ENCODE assay signal across 17 cellular contexts in the genomic region with DNA sequence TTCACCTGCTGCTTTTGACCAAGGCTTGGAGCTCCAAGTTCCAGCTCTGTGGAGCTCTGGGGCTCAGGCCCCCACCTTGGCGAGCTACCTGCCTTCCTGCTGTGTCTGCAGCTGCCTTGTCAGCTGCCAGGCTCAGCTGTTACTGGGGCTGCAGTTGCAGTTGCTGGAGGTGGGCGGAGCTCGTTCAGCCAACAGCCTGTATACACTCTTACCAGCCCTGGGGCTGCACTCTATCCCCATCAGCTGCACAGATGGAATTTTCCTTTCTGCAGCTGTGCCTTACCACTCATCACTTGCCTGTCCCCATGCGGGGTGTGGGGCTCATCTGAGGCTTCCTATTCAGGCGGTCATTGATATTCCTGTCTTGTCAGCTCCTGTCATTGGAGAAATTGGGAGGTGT. TPM values are rescaled to one million over a fixed set of nuclear protein-coding genes. Genes with fewer than 3 reads are reported as not detected.
DNase-seq lines count a peak whose midpoint lies in the region; ATAC-seq, FAIRE-seq and TF ChIP-seq lines count a peak whose summit lies in the region.
"Had no signal": no experiment of that assay in that cellular context is flagged by ENCODE, and none has a peak within 500 bp of the region (broad histone marks: within the 10 kb centered on the region; RNA-seq: fewer than 3 reads in every experiment).

No MANE protein-coding gene starts in this region.

- ATAC-seq in foreskin keratinocyte, result peak; percentile 23
- ATAC-seq in GM21786 (IDR thresholded peaks at IDR 0.05; ENCODE audit: unreplicated experiment), result no peak

- no peak overlapping the region for H3K9ac ChIP-seq in kidney (ENCODE audit: low read length in 2 of 2)

- H3K36me3 ChIP-seq in A673 (ENCODE audit: insufficient read depth, low read length, poor library complexity, severe bottlenecking) (no peaks in the 10 kb centered on the region), kidney (ENCODE audit: control insufficient read depth in 1 of 2, insufficient read depth in 2 of 2, low read length in 2 of 2) (no peaks in the 10 kb centered on the region)
- H3K36me3 ChIP-seq: brain microvascular endothelial cell, HAP-1 had no signal

- H3K9me3 ChIP-seq in A673 (ENCODE audit: low read depth, low read length, poor library complexity, severe bottlenecking) (no peaks in the 10 kb centered on the region), kidney (ENCODE audit: control insufficient read depth in 1 of 2, low read length in 2 of 2) (no peaks in the 10 kb centered on the region)
- H3K9me3 ChIP-seq: HAP-1 had no signal

- no peak overlapping the region for H3K4me3 ChIP-seq in A673 (ENCODE audit: low read depth, low read length, poor library complexity, severe bottlenecking)
- H3K4me3 ChIP-seq in kidney (ENCODE audit: low read length in 2 of 2), result no peak overlapping the region
- H3K4me3 ChIP-seq: HAP-1 had no signal

- H3K27me3 ChIP-seq in foreskin keratinocyte (peaks cover 22% of the 10 kb centered on the region), A673 (replicated peaks; ENCODE audit: insufficient read depth, low read depth, low read length, poor library complexity) (peaks cover 65% of the 10 kb centered on the region)

- no peak for FAIRE-seq in kidney (lab: Jason Lieb, UNC)
- FAIRE-seq: G401.6, GM18507, islet of Langerhans had no signal

- CTCF ChIA-PET in A673 (lab: Charles Lee), result no interaction called here

- DNase-seq in DMS153 (lab: John Stamatoyannopoulos, UW) (peak; percentile 50), NCI-H1092 treated with DMSO at 0.1 percent for 48 hours (lab: John Stamatoyannopoulos, UW) (peak; percentile 63), NCI-H526 treated with DMSO at 0.1 percent for 48 hours (lab: John Stamatoyannopoulos, UW) (peak; percentile 9), foreskin keratinocyte (no peak), T-helper 9 cell (no peak), A673 (ENCODE audit: low spot score) (no peak), kidney (no peak)
- DNase-seq: activated naive CD4-positive, alpha-beta T cell treated with Interleukin-2 at 50 U/mL for 16 hours; brain microvascular endothelial cell; MV-4-11; stimulated activated naive CD4-positive, alpha-beta T cell had no signal

- POLR2A ChIA-PET in A673 (lab: Charles Lee; ENCODE audit: low non-redundant PET), result no interaction called here

- H3K27ac ChIP-seq in foreskin keratinocyte (no peak overlapping the region), A673 (ENCODE audit: low read depth, low read length, poor library complexity, severe bottlenecking) (no peak overlapping the region), kidney (ENCODE audit: low read depth in 2 of 2, low read length in 2 of 2) (no peak overlapping the region)
- H3K27ac ChIP-seq: brain microvascular endothelial cell had no signal

- TF ChIP-seq CTCF in foreskin keratinocyte (conservative IDR thresholded peaks at IDR 0.05) (no peak), A673 (conservative IDR thresholded peaks at IDR 0.05; ENCODE audit: low read depth, low read length) (no peak), kidney (IDR thresholded peaks at IDR 0.05; ENCODE audit: borderline replicate concordance, extremely low read depth, insufficient read depth) (no peak)

- intact Hi-C loops in A673 (cut with micrococcal nuclease; ENCODE audit: unreplicated experiment), result no loop called here
- intact Hi-C loops in kidney (cut with DNase I), result no loop called here

- no peaks in the 10 kb centered on the region for H3K4me1 ChIP-seq in foreskin keratinocyte
- H3K4me1 ChIP-seq in A673 (ENCODE audit: insufficient read depth, low read length, poor library complexity, severe bottlenecking), result no peaks in the 10 kb centered on the region
- H3K4me1 ChIP-seq in kidney (ENCODE audit: control insufficient read depth in 1 of 2, insufficient read depth in 1 of 2, low read depth in 1 of 2, low read length in 2 of 2), result no peaks in the 10 kb centered on the region
- H3K4me1 ChIP-seq: HAP-1 had no signal

- BruUV-seq in A673 (replicated peaks; lab: Mats Ljungman, UMichigan), result no TSS peak

RNA-seq across cellular contexts. Expression of gene SYN2, which starts 9.1 kb away (rescaled TPM):
- total RNA-seq in foreskin keratinocyte (0.11 TPM in 1 of 2 replicates, not detected in the other), A673 (2021) (0.59 and 0.62 TPM in 2 replicates), kidney (0.91 TPM)
- polyA plus RNA-seq in foreskin keratinocyte (0.02 and 0.04 TPM in 2 replicates), kidney (ENCODE audit: insufficient read depth, low read depth, low replicate concordance) (4.0 TPM)
- total RNA-seq: HT1080 had no signal

Comparison
In these comparisons a context has a peak if more than half of its experiments do, and no peak if none do; other contexts are left out.
1. DNase-seq: peak in DMS153 (single experiment), NCI-H1092 treated with DMSO at 0.1 percent for 48 hours (single experiment) and NCI-H526 treated with DMSO at 0.1 percent for 48 hours (single experiment); none in foreskin keratinocyte (0 of 2), T-helper 9 cell (single experiment), A673 (single experiment) and kidney (single experiment).